1 cellular context compared by ENCODE assay signal in the genomic region with DNA sequence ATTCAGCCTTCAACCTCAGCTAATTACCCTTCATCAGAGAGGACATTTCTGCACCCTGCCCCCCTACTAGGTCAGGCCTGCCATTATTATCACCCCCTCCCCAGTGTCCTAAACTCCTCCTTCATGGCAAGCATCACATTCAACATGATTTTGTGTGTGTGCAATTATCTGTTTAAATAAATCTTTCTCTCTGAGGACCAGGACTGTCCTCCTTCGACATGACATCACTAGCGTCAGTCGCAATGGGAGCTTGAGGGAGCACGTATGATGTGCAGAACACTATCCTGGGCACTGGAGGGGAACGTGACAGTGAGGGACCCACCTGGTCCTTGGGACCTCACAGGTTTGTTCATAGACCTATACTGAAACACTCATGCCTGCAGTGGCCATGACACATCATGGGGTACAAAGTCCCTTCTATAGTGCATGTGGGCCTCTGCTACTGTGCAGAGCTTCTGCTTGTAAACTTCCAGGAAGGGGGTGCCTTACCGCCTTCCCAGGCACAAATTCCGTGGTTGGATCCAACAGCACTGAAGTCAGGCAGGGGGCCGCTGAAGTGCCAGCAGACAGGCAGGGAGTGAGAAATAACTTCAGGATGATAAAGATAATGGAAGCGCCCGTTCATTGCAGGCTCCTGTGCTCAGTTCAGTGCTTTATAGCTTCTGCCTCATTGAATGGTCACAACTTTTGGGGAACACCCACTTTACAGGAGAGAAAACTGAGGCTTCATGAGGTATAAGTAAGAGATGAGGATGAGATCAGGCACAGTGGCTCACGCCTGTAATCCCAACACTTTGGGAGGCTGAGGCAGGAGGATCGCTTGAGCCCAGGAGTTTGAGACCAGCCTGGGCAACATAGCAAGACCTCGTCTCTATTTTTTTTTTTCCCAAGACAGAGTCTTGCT.
TF ChIP-seq lines count a peak whose summit lies in the region.

No MANE protein-coding gene starts in this region.

TF ChIP-seq in HepG2, 621 proteins besides CTCF, POLR2A, EP300 and RAD21 (continued from another document and continues in another):
- TF ChIP-seq, protein P1, sequence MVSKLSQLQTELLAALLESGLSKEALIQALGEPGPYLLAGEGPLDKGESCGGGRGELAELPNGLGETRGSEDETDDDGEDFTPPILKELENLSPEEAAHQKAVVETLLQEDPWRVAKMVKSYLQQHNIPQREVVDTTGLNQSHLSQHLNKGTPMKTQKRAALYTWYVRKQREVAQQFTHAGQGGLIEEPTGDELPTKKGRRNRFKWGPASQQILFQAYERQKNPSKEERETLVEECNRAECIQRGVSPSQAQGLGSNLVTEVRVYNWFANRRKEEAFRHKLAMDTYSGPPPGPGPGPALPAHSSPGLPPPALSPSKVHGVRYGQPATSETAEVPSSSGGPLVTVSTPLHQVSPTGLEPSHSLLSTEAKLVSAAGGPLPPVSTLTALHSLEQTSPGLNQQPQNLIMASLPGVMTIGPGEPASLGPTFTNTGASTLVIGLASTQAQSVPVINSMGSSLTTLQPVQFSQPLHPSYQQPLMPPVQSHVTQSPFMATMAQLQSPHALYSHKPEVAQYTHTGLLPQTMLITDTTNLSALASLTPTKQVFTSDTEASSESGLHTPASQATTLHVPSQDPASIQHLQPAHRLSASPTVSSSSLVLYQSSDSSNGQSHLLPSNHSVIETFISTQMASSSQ (IDR thresholded peaks at IDR 0.05; ENCODE audit: low read depth): no peak
- TF ChIP-seq, protein P1 (CRISPR knock-in tag; IDR thresholded peaks at IDR 0.05; ENCODE audit: borderline replicate concordance): peak; percentile 18; the same call in 1 of the 2 replicates
- TF ChIP-seq MXI1 (IDR thresholded peaks at IDR 0.05; ENCODE audit: borderline replicate concordance, low read depth, low read length) (peak; percentile 76; the same call in 1 of the 3 replicates), FOSL2 (CRISPR knock-in tag; IDR thresholded peaks at IDR 0.05) (peak; percentile 92), BCL6 (CRISPR knock-in tag; IDR thresholded peaks at IDR 0.05) (peak; percentile 30; the same call in 1 of the 2 replicates), TBX2 (CRISPR knock-in tag; IDR thresholded peaks at IDR 0.05; ENCODE audit: borderline replicate concordance) (peak; percentile 55; the same call in 1 of the 2 replicates), IKZF1 (IDR thresholded peaks at IDR 0.05) (no peak), ZNF678 (CRISPR knock-in tag; IDR thresholded peaks at IDR 0.05) (no peak), SIX1 (CRISPR knock-in tag; IDR thresholded peaks at IDR 0.05; ENCODE audit: borderline replicate concordance) (peak; percentile 38; the same call in 1 of the 2 replicates), MYNN (CRISPR knock-in tag; IDR thresholded peaks at IDR 0.05; ENCODE audit: low read depth) (0 out of 2 replicates have a peak, but pooled peaks have one; percentile 24), CC2D1A (CRISPR knock-in tag; IDR thresholded peaks at IDR 0.05) (0 out of 2 replicates have a peak, but pooled peaks have one; percentile 68), MTF1 (CRISPR knock-in tag; IDR thresholded peaks at IDR 0.05) (no peak), POLR2G (IDR thresholded peaks at IDR 0.05; ENCODE audit: low read depth, low read length) (peak; percentile 68; the same call in 1 of the 2 replicates), ELF3 (CRISPR knock-in tag; IDR thresholded peaks at IDR 0.05) (peak; percentile 94)
- TF ChIP-seq, protein P2, sequence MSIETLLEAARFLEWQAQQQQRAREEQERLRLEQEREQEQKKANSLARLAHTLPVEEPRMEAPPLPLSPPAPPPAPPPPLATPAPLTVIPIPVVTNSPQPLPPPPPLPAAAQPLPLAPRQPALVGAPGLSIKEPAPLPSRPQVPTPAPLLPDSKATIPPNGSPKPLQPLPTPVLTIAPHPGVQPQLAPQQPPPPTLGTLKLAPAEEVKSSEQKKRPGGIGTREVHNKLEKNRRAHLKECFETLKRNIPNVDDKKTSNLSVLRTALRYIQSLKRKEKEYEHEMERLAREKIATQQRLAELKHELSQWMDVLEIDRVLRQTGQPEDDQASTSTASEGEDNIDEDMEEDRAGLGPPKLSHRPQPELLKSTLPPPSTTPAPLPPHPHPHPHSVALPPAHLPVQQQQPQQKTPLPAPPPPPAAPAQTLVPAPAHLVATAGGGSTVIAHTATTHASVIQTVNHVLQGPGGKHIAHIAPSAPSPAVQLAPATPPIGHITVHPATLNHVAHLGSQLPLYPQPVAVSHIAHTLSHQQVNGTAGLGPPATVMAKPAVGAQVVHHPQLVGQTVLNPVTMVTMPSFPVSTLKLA (IDR thresholded peaks at IDR 0.05): peak; percentile 20; the same call in 1 of the 2 replicates
- TF ChIP-seq, protein P3, sequence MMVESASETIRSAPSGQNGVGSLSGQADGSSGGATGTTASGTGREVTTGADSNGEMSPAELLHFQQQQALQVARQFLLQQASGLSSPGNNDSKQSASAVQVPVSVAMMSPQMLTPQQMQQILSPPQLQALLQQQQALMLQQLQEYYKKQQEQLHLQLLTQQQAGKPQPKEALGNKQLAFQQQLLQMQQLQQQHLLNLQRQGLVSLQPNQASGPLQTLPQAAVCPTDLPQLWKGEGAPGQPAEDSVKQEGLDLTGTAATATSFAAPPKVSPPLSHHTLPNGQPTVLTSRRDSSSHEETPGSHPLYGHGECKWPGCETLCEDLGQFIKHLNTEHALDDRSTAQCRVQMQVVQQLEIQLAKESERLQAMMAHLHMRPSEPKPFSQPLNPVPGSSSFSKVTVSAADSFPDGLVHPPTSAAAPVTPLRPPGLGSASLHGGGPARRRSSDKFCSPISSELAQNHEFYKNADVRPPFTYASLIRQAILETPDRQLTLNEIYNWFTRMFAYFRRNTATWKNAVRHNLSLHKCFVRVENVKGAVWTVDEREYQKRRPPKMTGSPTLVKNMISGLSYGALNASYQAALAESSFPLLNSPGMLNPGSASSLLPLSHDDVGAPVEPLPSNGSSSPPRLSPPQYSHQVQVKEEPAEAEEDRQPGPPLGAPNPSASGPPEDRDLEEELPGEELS (CRISPR knock-in tag; IDR thresholded peaks at IDR 0.05): peak; percentile 65
- TF ChIP-seq, protein P4, sequence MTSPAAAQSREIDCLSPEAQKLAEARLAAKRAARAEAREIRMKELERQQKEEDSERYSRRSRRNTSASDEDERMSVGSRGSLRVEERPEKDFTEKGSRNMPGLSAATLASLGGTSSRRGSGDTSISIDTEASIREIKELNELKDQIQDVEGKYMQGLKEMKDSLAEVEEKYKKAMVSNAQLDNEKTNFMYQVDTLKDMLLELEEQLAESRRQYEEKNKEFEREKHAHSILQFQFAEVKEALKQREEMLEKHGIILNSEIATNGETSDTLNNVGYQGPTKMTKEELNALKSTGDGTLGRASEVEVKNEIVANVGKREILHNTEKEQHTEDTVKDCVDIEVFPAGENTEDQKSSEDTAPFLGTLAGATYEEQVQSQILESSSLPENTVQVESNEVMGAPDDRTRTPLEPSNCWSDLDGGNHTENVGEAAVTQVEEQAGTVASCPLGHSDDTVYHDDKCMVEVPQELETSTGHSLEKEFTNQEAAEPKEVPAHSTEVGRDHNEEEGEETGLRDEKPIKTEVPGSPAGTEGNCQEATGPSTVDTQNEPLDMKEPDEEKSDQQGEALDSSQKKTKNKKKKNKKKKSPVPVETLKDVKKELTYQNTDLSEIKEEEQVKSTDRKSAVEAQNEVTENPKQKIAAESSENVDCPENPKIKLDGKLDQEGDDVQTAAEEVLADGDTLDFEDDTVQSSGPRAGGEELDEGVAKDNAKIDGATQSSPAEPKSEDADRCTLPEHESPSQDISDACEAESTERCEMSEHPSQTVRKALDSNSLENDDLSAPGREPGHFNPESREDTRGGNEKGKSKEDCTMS (CRISPR knock-in tag; conservative IDR thresholded peaks at IDR 0.05): no peak
- TF ChIP-seq, protein P5, sequence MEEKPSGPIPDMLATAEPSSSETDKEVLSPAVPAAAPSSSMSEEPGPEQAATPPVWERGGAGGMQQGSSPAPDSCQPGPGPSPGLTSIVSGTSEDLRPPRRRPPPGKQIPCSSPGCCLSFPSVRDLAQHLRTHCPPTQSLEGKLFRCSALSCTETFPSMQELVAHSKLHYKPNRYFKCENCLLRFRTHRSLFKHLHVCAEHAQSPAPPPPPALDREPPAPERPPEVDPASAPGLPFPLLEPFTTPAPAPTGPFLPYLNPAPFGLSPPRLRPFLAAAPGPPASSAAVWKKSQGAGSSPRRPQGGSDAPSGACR (CRISPR knock-in tag; IDR thresholded peaks at IDR 0.05): 0 out of 2 replicates have a peak, but pooled peaks have one; percentile 49
- TF ChIP-seq, protein P6, sequence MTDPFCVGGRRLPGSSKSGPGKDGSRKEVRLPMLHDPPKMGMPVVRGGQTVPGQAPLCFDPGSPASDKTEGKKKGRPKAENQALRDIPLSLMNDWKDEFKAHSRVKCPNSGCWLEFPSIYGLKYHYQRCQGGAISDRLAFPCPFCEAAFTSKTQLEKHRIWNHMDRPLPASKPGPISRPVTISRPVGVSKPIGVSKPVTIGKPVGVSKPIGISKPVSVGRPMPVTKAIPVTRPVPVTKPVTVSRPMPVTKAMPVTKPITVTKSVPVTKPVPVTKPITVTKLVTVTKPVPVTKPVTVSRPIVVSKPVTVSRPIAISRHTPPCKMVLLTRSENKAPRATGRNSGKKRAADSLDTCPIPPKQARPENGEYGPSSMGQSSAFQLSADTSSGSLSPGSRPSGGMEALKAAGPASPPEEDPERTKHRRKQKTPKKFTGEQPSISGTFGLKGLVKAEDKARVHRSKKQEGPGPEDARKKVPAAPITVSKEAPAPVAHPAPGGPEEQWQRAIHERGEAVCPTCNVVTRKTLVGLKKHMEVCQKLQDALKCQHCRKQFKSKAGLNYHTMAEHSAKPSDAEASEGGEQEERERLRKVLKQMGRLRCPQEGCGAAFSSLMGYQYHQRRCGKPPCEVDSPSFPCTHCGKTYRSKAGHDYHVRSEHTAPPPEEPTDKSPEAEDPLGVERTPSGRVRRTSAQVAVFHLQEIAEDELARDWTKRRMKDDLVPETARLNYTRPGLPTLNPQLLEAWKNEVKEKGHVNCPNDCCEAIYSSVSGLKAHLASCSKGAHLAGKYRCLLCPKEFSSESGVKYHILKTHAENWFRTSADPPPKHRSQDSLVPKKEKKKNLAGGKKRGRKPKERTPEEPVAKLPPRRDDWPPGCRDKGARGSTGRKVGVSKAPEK (CRISPR knock-in tag; IDR thresholded peaks at IDR 0.05; ENCODE audit: borderline replicate concordance): 0 out of 2 replicates have a peak, but pooled peaks have one; percentile 27
- TF ChIP-seq, protein P7, sequence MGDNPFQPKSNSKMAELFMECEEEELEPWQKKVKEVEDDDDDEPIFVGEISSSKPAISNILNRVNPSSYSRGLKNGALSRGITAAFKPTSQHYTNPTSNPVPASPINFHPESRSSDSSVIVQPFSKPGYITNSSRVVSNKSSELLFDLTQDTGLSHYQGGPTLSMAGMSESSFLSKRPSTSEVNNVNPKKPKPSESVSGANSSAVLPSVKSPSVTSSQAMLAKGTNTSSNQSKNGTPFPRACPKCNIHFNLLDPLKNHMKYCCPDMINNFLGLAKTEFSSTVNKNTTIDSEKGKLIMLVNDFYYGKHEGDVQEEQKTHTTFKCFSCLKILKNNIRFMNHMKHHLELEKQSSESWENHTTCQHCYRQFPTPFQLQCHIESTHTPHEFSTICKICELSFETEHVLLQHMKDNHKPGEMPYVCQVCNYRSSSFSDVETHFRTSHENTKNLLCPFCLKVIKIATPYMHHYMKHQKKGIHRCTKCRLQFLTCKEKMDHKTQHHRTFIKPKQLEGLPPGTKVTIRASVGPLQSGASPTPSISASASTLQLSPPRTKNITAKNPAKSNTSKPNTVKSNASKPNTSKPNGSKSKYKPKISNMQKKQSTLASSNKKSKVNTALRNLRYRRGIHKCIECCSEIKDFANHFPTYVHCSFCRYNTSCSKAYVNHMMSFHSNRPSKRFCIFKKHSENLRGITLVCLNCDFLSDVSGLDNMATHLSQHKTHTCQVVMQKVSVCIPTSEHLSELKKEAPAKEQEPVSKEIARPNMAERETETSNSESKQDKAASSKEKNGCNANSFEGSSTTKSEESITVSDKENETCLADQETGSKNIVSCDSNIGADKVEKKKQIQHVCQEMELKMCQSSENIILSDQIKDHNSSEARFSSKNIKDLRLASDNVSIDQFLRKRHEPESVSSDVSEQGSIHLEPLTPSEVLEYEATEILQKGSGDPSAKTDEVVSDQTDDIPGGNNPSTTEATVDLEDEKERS (CRISPR knock-in tag; IDR thresholded peaks at IDR 0.05): peak; percentile 75; the same call in 1 of the 2 replicates
- TF ChIP-seq, protein P8, sequence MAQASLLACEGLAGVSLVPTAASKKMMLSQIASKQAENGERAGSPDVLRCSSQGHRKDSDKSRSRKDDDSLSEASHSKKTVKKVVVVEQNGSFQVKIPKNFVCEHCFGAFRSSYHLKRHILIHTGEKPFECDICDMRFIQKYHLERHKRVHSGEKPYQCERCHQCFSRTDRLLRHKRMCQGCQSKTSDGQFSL (CRISPR knock-in tag; IDR thresholded peaks at IDR 0.05): peak; percentile 75; the same call in 1 of the 2 replicates
